ENCODE assay signal across 23 cellular contexts in genomic region chr3:54251705-54252104, GRCh38.
"Had no signal": no experiment of that assay in that cellular context is flagged by ENCODE, and none has a peak within 500 bp of the region (broad histone marks: within the 10 kb centered on the region; RNA-seq: fewer than 3 reads in every experiment).

No MANE protein-coding gene starts in this region.

- DNase-seq: islet precursor cell; left ventricle myocardium inferior; mesendoderm; mucosa of descending colon; naive thymus-derived CD4-positive, alpha-beta T cell; ovary; posterior cingulate gyrus; retina; right cardiac atrium; stimulated activated CD4-positive, alpha-beta T cell treated with anti-CD3 and anti-CD28 coated beads, Interleukin-12 subunit alpha, Interleukin-12 subunit beta, amount 100 ng/mL, for 4 hours; stimulated activated CD4-positive, alpha-beta T cell treated with anti-CD3 and anti-CD28 coated beads, Interleukin-15, amount 100 ng/mL, for 24 hours; stimulated activated CD4-positive, alpha-beta T cell treated with anti-CD3 and anti-CD28 coated beads, Interleukin-2, amount 100 ng/mL, for 24 hours; stimulated activated CD4-positive, alpha-beta T cell treated with anti-CD3 and anti-CD28 coated beads, Interleukin-4, amount 100 ng/mL, for 1 hour; stimulated activated naive B cell treated with anti-CD40 and anti-IgM and Interleukin-4, amounts not matched to agents 10 μg/mL and 1 μg/mL and 100 μg/mL, for 72 hours; stimulated activated naive CD8-positive, alpha-beta T cell treated with anti-CD3 and anti-CD28 coated beads, Interleukin-15, Interleukin-2, amounts not matched to agents 100 U/mL and 50 U/mL, for 24 hours; stomach; testis; thyroid gland; transverse colon; upper lobe of left lung had no signal

- H3K4me1 Mint-ChIP-seq: naive thymus-derived CD4-positive, alpha-beta T cell; stimulated activated naive B cell treated with anti-CD40 and anti-IgM and Interleukin-4, amounts not matched to agents 10 μg/mL and 1 μg/mL and 100 μg/mL, for 72 hours had no signal

- H3K27ac Mint-ChIP-seq: mesothelial cell of epicardium; naive thymus-derived CD4-positive, alpha-beta T cell; natural killer cell treated with Interleukin-12 subunit alpha and Interleukin-12 subunit beta and Interleukin-15 and Interleukin-18, amount 100 ng/mL, for 72 hours; stimulated activated naive B cell treated with anti-CD40 and anti-IgM and Interleukin-4, amounts not matched to agents 10 μg/mL and 1 μg/mL and 100 μg/mL, for 72 hours had no signal

- H3K9me3 Mint-ChIP-seq: natural killer cell treated with Interleukin-12 subunit alpha and Interleukin-12 subunit beta and Interleukin-15 and Interleukin-18, amount 100 ng/mL, for 72 hours had no signal

- H3K27me3 Mint-ChIP-seq: natural killer cell treated with Interleukin-12 subunit alpha and Interleukin-12 subunit beta and Interleukin-15 and Interleukin-18, amount 100 ng/mL, for 72 hours; stimulated activated naive B cell treated with anti-CD40 and anti-IgM and Interleukin-4, amounts not matched to agents 10 μg/mL and 1 μg/mL and 100 μg/mL, for 72 hours had no signal

- H3K36me3 Mint-ChIP-seq: naive thymus-derived CD4-positive, alpha-beta T cell; natural killer cell treated with Interleukin-12 subunit alpha and Interleukin-12 subunit beta and Interleukin-15 and Interleukin-18, amount 100 ng/mL, for 72 hours; stimulated activated naive B cell treated with anti-CD40 and anti-IgM and Interleukin-4, amounts not matched to agents 10 μg/mL and 1 μg/mL and 100 μg/mL, for 72 hours had no signal

- H3K4me3 Mint-ChIP-seq: mesothelial cell of epicardium; naive thymus-derived CD4-positive, alpha-beta T cell; natural killer cell treated with Interleukin-12 subunit alpha and Interleukin-12 subunit beta and Interleukin-15 and Interleukin-18, amount 100 ng/mL, for 72 hours; stimulated activated naive B cell treated with anti-CD40 and anti-IgM and Interleukin-4, amounts not matched to agents 10 μg/mL and 1 μg/mL and 100 μg/mL, for 72 hours had no signal

- ATAC-seq: mucosa of descending colon; naive thymus-derived CD4-positive, alpha-beta T cell; right cardiac atrium; sciatic nerve; stimulated activated naive B cell treated with anti-CD40 and anti-IgM and Interleukin-4, amounts not matched to agents 10 μg/mL and 1 μg/mL and 100 μg/mL, for 72 hours; stimulated activated naive CD8-positive, alpha-beta T cell treated with anti-CD3 and anti-CD28 coated beads, Interleukin-15, Interleukin-2, amounts not matched to agents 100 U/mL and 50 U/mL, for 24 hours had no signal
